In the genomic region with DNA sequence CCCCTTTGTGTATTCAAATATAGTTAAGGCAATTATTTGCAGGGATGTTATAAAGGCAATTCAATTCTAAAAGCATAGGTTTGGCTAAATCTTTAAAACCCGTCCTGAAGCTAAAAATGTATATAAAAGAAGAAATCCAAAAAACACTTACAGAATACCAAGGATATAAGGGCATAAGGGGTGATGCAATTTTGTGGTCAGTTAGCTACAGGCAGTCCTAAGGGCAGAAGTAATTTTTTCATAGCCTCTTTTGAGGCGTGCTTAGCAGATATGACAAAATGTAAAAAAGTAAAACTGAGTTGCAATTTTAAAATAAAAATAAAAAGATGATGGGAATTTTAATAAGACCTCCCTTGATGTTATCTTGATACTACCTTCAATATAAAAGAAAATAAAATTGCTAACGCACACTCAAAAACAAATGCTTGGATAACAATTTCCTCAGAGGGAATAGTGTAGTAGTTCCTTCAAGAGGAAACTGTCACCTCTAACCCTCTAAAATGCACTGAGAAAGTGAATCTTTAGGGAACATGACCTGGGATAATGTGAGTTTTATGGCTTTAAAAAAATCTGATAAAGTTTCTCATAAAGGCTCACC, we compare ENCODE assay signal across 1 cellular context.
TF ChIP-seq lines count a peak whose summit lies in the region.

No MANE protein-coding gene starts in this region.

TF ChIP-seq in K562, 482 proteins besides CTCF, POLR2A, EP300 and RAD21 (continued from another document):
- TF ChIP-seq CEBPG (CRISPR knock-in tag; IDR thresholded peaks at IDR 0.05) (0 out of 2 replicates have a peak, but pooled peaks have one; percentile 34), CEBPG (tag; conservative IDR thresholded peaks at IDR 0.05 in 1 of 2, IDR thresholded peaks at IDR 0.05 in 1 of 2) (peak; percentile 59 to 82)
